ENCODE assay signal across 28 cellular contexts in the genomic region with DNA sequence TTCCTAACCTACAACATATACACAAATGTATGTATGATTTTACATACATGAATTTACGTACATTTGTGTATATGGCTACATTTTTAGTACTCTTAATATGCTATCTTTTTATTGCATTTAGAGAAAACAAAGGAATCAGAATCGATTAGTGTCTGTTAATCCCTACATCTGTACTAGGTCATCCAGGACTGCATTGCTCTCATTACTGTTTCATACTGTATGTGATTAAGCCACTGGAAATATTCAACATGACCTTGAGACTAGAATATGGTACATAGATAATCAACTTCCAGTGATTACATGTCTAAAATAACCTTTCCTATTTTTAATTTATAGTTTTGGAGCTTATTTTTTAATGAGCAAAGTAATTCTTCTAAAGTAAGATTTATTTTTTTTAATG. TPM values are rescaled to one million over a fixed set of nuclear protein-coding genes. Genes with fewer than 3 reads are reported as not detected.
DNase-seq lines count a peak whose midpoint lies in the region; ATAC-seq and TF ChIP-seq lines count a peak whose summit lies in the region.
"Had no signal": no experiment of that assay in that cellular context is flagged by ENCODE, and none has a peak within 500 bp of the region (broad histone marks: within the 10 kb centered on the region; RNA-seq: fewer than 3 reads in every experiment).

No MANE protein-coding gene starts in this region.

- H3K9ac ChIP-seq in adipocyte (ENCODE audit: low read length), result no peak overlapping the region

- peak; percentile 51 for DNase-seq in ELR (ENCODE audit: low read depth)
- DNase-seq in SJCRH30, result peak in 1 of 2 experiments; percentile 39
- peak; percentile 24 for DNase-seq in adipocyte (ENCODE audit: low read depth)
- DNase-seq in hippocampal formation (lab: John Stamatoyannopoulos, UW), result no peak
- no peak for DNase-seq in brain microvascular endothelial cell
- no peak for DNase-seq in head of caudate nucleus
- DNase-seq: Caco-2; CD8-positive, alpha-beta T cell; DMS 273 treated with DMSO at 0.1 percent for 48 hours; DMS79; GDM1; Karpas-422; NCI-H1092 treated with DMSO at 0.1 percent for 48 hours; NCI-H1436 treated with DMSO at 0.1 percent for 48 hours; NCI-H187 treated with DMSO at 0.1 percent for 48 hours; NCI-H2171 treated with DMSO at 0.1 percent for 48 hours; NCI-H345; NCI-H510A treated with DMSO at 0.1 percent for 48 hours; NCI-H748 treated with DMSO at 0.1 percent for 48 hours; NK-92 treated with Interleukin-12 subunit alpha and Interleukin-12 subunit beta, amount 100 ng/mL, for 24 hours; PC-3; SW 1271 had no signal

- intact Hi-C loops in head of caudate nucleus (cut with DNase I), result no loop called here

- no peaks in the 10 kb centered on the region for H3K36me3 ChIP-seq in SJCRH30
- no peaks in the 10 kb centered on the region for H3K36me3 ChIP-seq in adipocyte (ENCODE audit: control insufficient read depth, insufficient read depth, low read length, severe bottlenecking)
- no peaks in the 10 kb centered on the region for H3K36me3 ChIP-seq in brain microvascular endothelial cell (replicated peaks)
- H3K36me3 ChIP-seq: SJSA1 had no signal

- no peaks in the 10 kb centered on the region for H3K27me3 ChIP-seq in SJCRH30
- H3K27me3 ChIP-seq in adipocyte (replicated peaks; ENCODE audit: control insufficient read depth, insufficient read depth, low read length), result no peaks in the 10 kb centered on the region
- peaks cover 24% of the 10 kb centered on the region for H3K27me3 ChIP-seq in brain microvascular endothelial cell (replicated peaks)
- H3K27me3 ChIP-seq: SJSA1 had no signal

- H3K9me3 ChIP-seq in SJCRH30 (replicated peaks) (no peaks in the 10 kb centered on the region), adipocyte (ENCODE audit: control insufficient read depth, low read length) (no peaks in the 10 kb centered on the region)
- H3K9me3 ChIP-seq: Caco-2, SJSA1 had no signal

- H3K4me3 ChIP-seq in SJCRH30, result no peak overlapping the region
- H3K4me3 ChIP-seq in adipocyte (ENCODE audit: low read length), result no peak overlapping the region
- no peak overlapping the region for H3K4me3 ChIP-seq in brain microvascular endothelial cell (ENCODE audit: low read depth, low read length)
- H3K4me3 ChIP-seq: SJSA1 had no signal

- no peak for ATAC-seq in HG03342 (IDR thresholded peaks at IDR 0.05; ENCODE audit: unreplicated experiment)
- ATAC-seq: CD8-positive, alpha-beta T cell; PC-3; Right ventricle myocardium inferior had no signal

- H3K27ac ChIP-seq in SJCRH30, result peak overlapping the region; percentile 14
- no peak overlapping the region for H3K27ac ChIP-seq in brain microvascular endothelial cell
- H3K27ac ChIP-seq: C4-2B, SJSA1 had no signal

- H3K4me1 ChIP-seq in SJCRH30, result peaks cover 39% of the 10 kb centered on the region
- peaks cover 4% of the 10 kb centered on the region for H3K4me1 ChIP-seq in adipocyte (ENCODE audit: control insufficient read depth, insufficient read depth, low read length)
- H3K4me1 ChIP-seq: Caco-2, SJSA1 had no signal

- no peak for TF ChIP-seq CTCF in brain microvascular endothelial cell (IDR thresholded peaks at IDR 0.05; ENCODE audit: low read depth, low read length, missing control alignments)

- in situ Hi-C loops in brain microvascular endothelial cell (cut with HindIII; ENCODE audit: low pct_ligation_motif_present, low sequenced_read_pairs), result no loop called here

RNA-seq across cellular contexts. Expression of gene MAB21L1, which starts 5.3 kb away (rescaled TPM):
- total RNA-seq in SJCRH30 (2014; rRNA removed; shearing (Covaris generic)), result 13.4 and 14.0 TPM in 2 replicates
- total RNA-seq: A673; Caco-2; CD8-positive, alpha-beta T cell; HT-29; PC-3 had no signal

Comparison
In these comparisons a context has a peak if more than half of its experiments do, and no peak if none do; other contexts are left out.
1. DNase-seq: peak in ELR (single experiment) and adipocyte (single experiment); none in hippocampal formation (0 of 2), brain microvascular endothelial cell (single experiment) and head of caudate nucleus (0 of 42).